Comparison of ENCODE assay signal across 1 cellular context in genomic region chr18:67766930-67767329, GRCh38.
TF ChIP-seq lines count a peak whose summit lies in the region.

No MANE protein-coding gene starts in this region.

TF ChIP-seq in IMR-90, 13 proteins besides CTCF, POLR2A, EP300 and RAD21 (continued from another document):
- no peak for TF ChIP-seq ELK1 (IDR thresholded peaks at IDR 0.05; ENCODE audit: borderline replicate concordance, low read depth, low read length)
- 0 out of 2 replicates have a peak, but pooled peaks have one; percentile 59 for TF ChIP-seq BHLHE40 (IDR thresholded peaks at IDR 0.05; ENCODE audit: low read depth, low read length)
- peak; percentile 90 for TF ChIP-seq FOS (IDR thresholded peaks at IDR 0.05; ENCODE audit: low read depth, low read length)
- no peak for TF ChIP-seq MXI1 (IDR thresholded peaks at IDR 0.05; ENCODE audit: borderline replicate concordance, low read depth, low read length)
- no peak for TF ChIP-seq SMC3 (IDR thresholded peaks at IDR 0.05; ENCODE audit: low read depth, low read length)
- no peak for TF ChIP-seq MAZ (IDR thresholded peaks at IDR 0.05; ENCODE audit: borderline replicate concordance, low read depth, low read length)
- no peak for TF ChIP-seq USF2 (IDR thresholded peaks at IDR 0.05; ENCODE audit: low read depth, low read length)
